8 cellular contexts compared by ENCODE assay signal in genomic region chr6:27605401-27606342, GRCh38.
DNase-seq lines count a peak whose midpoint lies in the region; FAIRE-seq and TF ChIP-seq lines count a peak whose summit lies in the region.

No MANE protein-coding gene starts in this region.

- peaks cover 10% of the 10 kb centered on the region for H3K9me3 Mint-ChIP-seq in neural progenitor cell

- peak overlapping the region; percentile 5 for H3K9ac ChIP-seq in neural progenitor cell

- peak overlapping the region; percentile 93 for H2AFZ ChIP-seq in neural progenitor cell (replicated peaks)

- TF ChIP-seq CTCF in brain microvascular endothelial cell (IDR thresholded peaks at IDR 0.05; ENCODE audit: low read depth, low read length, missing control alignments) (no peak), neural progenitor cell (IDR thresholded peaks at IDR 0.05) (no peak)

- DNase-seq in NCI-H82 (lab: John Stamatoyannopoulos, UW) (peak; percentile 74), NCI-H82 treated with DMSO at 0.1 percent for 48 hours (lab: John Stamatoyannopoulos, UW; ENCODE audit: unreplicated experiment) (no peak), M059J (ENCODE audit: low read depth) (peak; percentile 90), brain microvascular endothelial cell (peak; percentile 92), neural progenitor cell (ENCODE audit: low spot score) (peak; percentile 90), frontal cortex (ENCODE audit: low spot score in 2 of 2) (no peak), NCI-H128 (lab: John Stamatoyannopoulos, UW; ENCODE audit: unreplicated experiment) (no peak), COLO668 (lab: John Stamatoyannopoulos, UW; ENCODE audit: unreplicated experiment) (no peak)

- H3K36me3 Mint-ChIP-seq in neural progenitor cell = peaks cover 6% of the 10 kb centered on the region

- no peaks in the 10 kb centered on the region for H3K36me3 ChIP-seq in brain microvascular endothelial cell (replicated peaks)
- H3K36me3 ChIP-seq in neural progenitor cell = no peaks in the 10 kb centered on the region

- peaks cover 37% of the 10 kb centered on the region for H3K4me1 Mint-ChIP-seq in neural progenitor cell

- in situ Hi-C loops in brain microvascular endothelial cell (cut with HindIII; ENCODE audit: low pct_ligation_motif_present, low sequenced_read_pairs) = no loop called here

- peaks cover 39% of the 10 kb centered on the region for H3F3A ChIP-seq in neural progenitor cell (ENCODE audit: low read depth)

- peak overlapping the region; percentile 96 for H3K4me3 Mint-ChIP-seq in neural progenitor cell

- no peaks in the 10 kb centered on the region for H3K27me3 ChIP-seq in brain microvascular endothelial cell (replicated peaks)
- H3K27me3 ChIP-seq in neural progenitor cell = peaks cover 35% of the 10 kb centered on the region

- FAIRE-seq in frontal cortex (lab: Jason Lieb, UNC) = no peak

- H3K27ac Mint-ChIP-seq in neural progenitor cell = peak overlapping the region; percentile 99

- no peak overlapping the region for H3K27ac ChIP-seq in brain microvascular endothelial cell
- H3K27ac ChIP-seq in neural progenitor cell = no peak overlapping the region

- H3K4me3 ChIP-seq in brain microvascular endothelial cell (ENCODE audit: low read depth, low read length) (peak overlapping the region; percentile 53), neural progenitor cell (peak overlapping the region; percentile 83)

- H3K4me1 ChIP-seq in neural progenitor cell = no peaks in the 10 kb centered on the region

- peaks cover 33% of the 10 kb centered on the region for H3K27me3 Mint-ChIP-seq in neural progenitor cell (ENCODE audit: insufficient read depth, low read depth)

- no peaks in the 10 kb centered on the region for H4K20me1 ChIP-seq in neural progenitor cell (ENCODE audit: low read depth)

- no peaks in the 10 kb centered on the region for H3K9me3 ChIP-seq in neural progenitor cell (ENCODE audit: low read depth)

- no peaks in the 10 kb centered on the region for H3K79me2 ChIP-seq in neural progenitor cell (ENCODE audit: low read depth)

- H3K4me2 ChIP-seq in neural progenitor cell = peak overlapping the region; percentile 76

Comparison
In these comparisons a context has a peak if more than half of its experiments do, and no peak if none do; other contexts are left out.
1. DNase-seq: peak in NCI-H82 (single experiment), M059J (single experiment), brain microvascular endothelial cell (single experiment) and neural progenitor cell (single experiment); none in NCI-H82 treated with DMSO at 0.1 percent for 48 hours (single experiment), frontal cortex (0 of 2), NCI-H128 (single experiment) and COLO668 (single experiment).